ENCODE assay signal across 30 cellular contexts in the genomic region with DNA sequence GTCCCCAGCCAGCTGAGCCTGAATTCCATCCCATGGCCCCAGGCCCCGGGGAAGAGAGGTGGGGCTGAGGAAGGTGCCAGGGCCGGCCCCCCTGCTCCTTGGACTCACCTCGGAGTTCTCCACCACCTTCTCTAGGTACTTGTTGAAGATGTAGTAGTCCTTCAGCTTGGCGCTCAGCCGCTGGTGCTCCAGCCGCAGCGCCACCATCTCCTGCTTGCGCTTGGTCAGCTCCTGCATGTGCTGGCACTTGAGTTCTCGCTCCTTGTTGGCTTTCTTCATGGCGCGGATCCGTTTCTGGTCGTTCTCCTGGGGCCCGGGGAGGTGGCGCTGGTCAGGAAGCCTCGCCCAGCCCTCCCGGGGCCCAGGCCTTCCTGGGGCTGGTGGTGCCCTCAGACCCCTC. TPM values are rescaled to one million over a fixed set of nuclear protein-coding genes. Genes with fewer than 3 reads are reported as not detected.
"Had no signal": no experiment of that assay in that cellular context is flagged by ENCODE, and none has a peak within 500 bp of the region (broad histone marks: within the 10 kb centered on the region; RNA-seq: fewer than 3 reads in every experiment).

No MANE protein-coding gene starts in this region.

- DNase-seq: activated B cell treated with CpG ODN at 0.5 μM for 24 hours; activated CD4-positive, alpha-beta memory T cell treated with anti-CD3 and anti-CD28 coated beads, Interleukin-2, amount 10 ng/mL, durations not matched to agents 7 days and 5 days; activated CD4-positive, alpha-beta T cell treated with anti-CD3 and anti-CD28 coated beads for 1 hour; activated CD4-positive, alpha-beta T cell treated with anti-CD3 and anti-CD28 coated beads, Interleukin-2, amount 50 U/mL, for 1 hour; activated gamma-delta T cell treated with Interleukin-2 at 50 U/mL for 16 hours; activated naive CD4-positive, alpha-beta T cell treated with anti-CD3 and anti-CD28 coated beads, Interleukin-2, amount 10 ng/mL, durations not matched to agents 7 days and 5 days; activated naive CD8-positive, alpha-beta T cell treated with anti-CD3 and anti-CD28 coated beads for 36 hours; activated T-cell treated with anti-CD3 and anti-CD28 coated beads for 4 hours; anterior cingulate cortex; caudate nucleus; KG1; NCI-H1092; NCI-H1417 treated with DMSO at 0.1 percent for 48 hours; NCI-H1694; NCI-H2029 treated with DMSO at 0.1 percent for 48 hours; NCI-H510A treated with DMSO at 0.1 percent for 48 hours; NCI-H69; NK-92 treated with Interleukin-12 subunit alpha and Interleukin-12 subunit beta, amount 100 ng/mL, for 24 hours; Peyer's patch; Right ventricle myocardium superior; SJCRH30; SK-N-SH; T-helper 2 cell; T1000 had no signal

- H3K4me3 ChIP-seq: SJCRH30 had no signal

- H3K4me1 ChIP-seq: SJCRH30 had no signal

- H3K9me3 Mint-ChIP-seq: activated B cell treated with CpG ODN at 0.5 μM for 24 hours; activated CD4-positive, alpha-beta memory T cell treated with anti-CD3 and anti-CD28 coated beads, Interleukin-2, amount 10 ng/mL, durations not matched to agents 7 days and 5 days; activated naive CD4-positive, alpha-beta T cell treated with anti-CD3 and anti-CD28 coated beads, Interleukin-2, amount 10 ng/mL, durations not matched to agents 7 days and 5 days; activated naive CD8-positive, alpha-beta T cell treated with anti-CD3 and anti-CD28 coated beads for 36 hours; activated T-helper 17 cell treated with anti-CD3 and anti-CD28 coated beads, Interleukin-2, amount 50 U/mL, for 72 hours had no signal

- H3K27ac ChIP-seq: Peyer's patch, RWPE1, SJCRH30 had no signal

- H3K27me3 Mint-ChIP-seq: activated B cell treated with CpG ODN at 0.5 μM for 24 hours; activated naive CD8-positive, alpha-beta T cell treated with anti-CD3 and anti-CD28 coated beads for 36 hours had no signal

- H3K4me2 ChIP-seq: SK-N-SH had no signal

- H3K27ac Mint-ChIP-seq: activated B cell treated with CpG ODN at 0.5 μM for 24 hours; activated CD4-positive, alpha-beta memory T cell treated with anti-CD3 and anti-CD28 coated beads, Interleukin-2, amount 10 ng/mL, durations not matched to agents 7 days and 5 days; activated naive CD8-positive, alpha-beta T cell treated with anti-CD3 and anti-CD28 coated beads for 36 hours had no signal

- H3K36me3 ChIP-seq: Peyer's patch, SJCRH30 had no signal

- H3K27me3 ChIP-seq: Peyer's patch, SJCRH30 had no signal

- H3K9ac ChIP-seq: SK-N-SH had no signal

- H3K36me3 Mint-ChIP-seq: activated naive CD4-positive, alpha-beta T cell treated with anti-CD3 and anti-CD28 coated beads, Interleukin-2, amount 10 ng/mL, durations not matched to agents 7 days and 5 days had no signal

- H3K9me3 ChIP-seq: Peyer's patch, SJCRH30, SK-N-SH had no signal

RNA-seq across cellular contexts. Expression of gene CCDC42, which starts 3.3 kb away (rescaled TPM):
- total RNA-seq: activated B cell treated with CpG ODN at 0.5 μM for 24 hours, LHCN-M2, MCF 10A, Peyer's patch, Right ventricle myocardium superior, SJCRH30 had no signal
- polyA plus RNA-seq: adipose tissue, SK-N-SH had no signal

RNA-seq across cellular contexts. Expression of gene SPDYE4, which starts 17.0 kb away (rescaled TPM):
- total RNA-seq: activated B cell treated with CpG ODN at 0.5 μM for 24 hours; activated CD4-positive, alpha-beta memory T cell treated with anti-CD3 and anti-CD28 coated beads, Interleukin-2, amount 10 ng/mL, durations not matched to agents 7 days and 5 days; activated CD8-positive, alpha-beta memory T cell treated with anti-CD3 and anti-CD28 coated beads for 36 hours; activated naive CD8-positive, alpha-beta T cell treated with anti-CD3 and anti-CD28 coated beads for 36 hours; activated T-helper 17 cell treated with anti-CD3 and anti-CD28 coated beads, Interleukin-2, amount 50 U/mL, for 72 hours; LHCN-M2; MCF 10A; Peyer's patch; Right ventricle myocardium superior; SJCRH30 had no signal
- polyA plus RNA-seq: adipose tissue, SK-N-SH had no signal

RNA-seq across cellular contexts. Expression of gene MFSD6L, which starts 57.8 kb away (rescaled TPM):
- total RNA-seq: activated CD8-positive, alpha-beta memory T cell treated with anti-CD3 and anti-CD28 coated beads for 36 hours; activated naive CD8-positive, alpha-beta T cell treated with anti-CD3 and anti-CD28 coated beads for 36 hours; LHCN-M2; MCF 10A; SJCRH30 had no signal
- polyA plus RNA-seq: SK-N-SH had no signal
